20 cellular contexts compared by ENCODE assay signal in the genomic region with DNA sequence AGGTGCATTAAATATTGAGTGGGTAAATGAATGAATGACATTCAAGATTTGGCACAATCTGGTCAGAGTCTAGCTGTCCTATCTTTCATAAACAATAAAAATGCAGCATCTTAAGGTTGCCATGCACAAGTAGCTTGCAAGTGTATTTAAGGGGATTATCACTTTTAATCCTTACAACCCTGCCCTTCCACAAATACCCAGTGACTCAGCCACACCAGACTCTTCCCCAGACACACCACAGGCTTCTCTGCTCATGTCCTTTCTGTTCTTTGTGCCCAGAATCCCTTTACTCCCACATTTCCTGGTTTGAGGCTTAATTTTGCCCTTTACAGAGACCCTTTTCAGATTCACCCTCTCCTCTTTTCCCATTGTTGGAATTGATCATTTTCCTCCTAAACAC. TPM values are rescaled to one million over a fixed set of nuclear protein-coding genes. Genes with fewer than 3 reads are reported as not detected.
A peak's percentile ranks its signal among the peaks of the same experiment; 100 is the strongest.
DNase-seq lines count a peak whose midpoint lies in the region; ATAC-seq, FAIRE-seq and TF ChIP-seq lines count a peak whose summit lies in the region.
"Had no signal": no experiment of that assay in that cellular context is flagged by ENCODE, and none has a peak within 500 bp of the region (broad histone marks: within the 10 kb centered on the region; RNA-seq: fewer than 3 reads in every experiment).

No MANE protein-coding gene starts in this region.

- intact Hi-C loops in vagina (cut with DNase I), result no loop called here

- TF ChIP-seq CTCF in endodermal cell (conservative IDR thresholded peaks at IDR 0.05) (no peak), neural crest cell (conservative IDR thresholded peaks at IDR 0.05) (no peak), vagina (IDR thresholded peaks at IDR 0.05) (no peak), GM23338 (conservative IDR thresholded peaks at IDR 0.05; ENCODE audit: low read depth in 2 of 2) (no peak)

- H3K27me3 ChIP-seq in endodermal cell (ENCODE audit: control insufficient read depth, insufficient read depth, low read length, poor library complexity, severe bottlenecking), result no peaks in the 10 kb centered on the region
- no peaks in the 10 kb centered on the region for H3K27me3 ChIP-seq in vagina
- H3K27me3 ChIP-seq in GM23338 (ENCODE audit: insufficient read depth), result no peaks in the 10 kb centered on the region

- H3K4me3 ChIP-seq in endodermal cell (ENCODE audit: low read length), result no peak overlapping the region
- H3K4me3 ChIP-seq in vagina, result no peak overlapping the region
- no peak overlapping the region for H3K4me3 ChIP-seq in GM23338

- DNase-seq in EH (ENCODE audit: low read depth) (peak; percentile 44), RCC 7860 (ENCODE audit: low spot score) (no peak), endodermal cell (no peak), neural crest cell (ENCODE audit: low read depth, low spot score) (no peak), vagina (ENCODE audit: extremely low spot score in 2 of 2) (no peak), urothelium cell line (ENCODE audit: low spot score) (no peak), GM23338 (ENCODE audit: low spot score) (no peak)
- DNase-seq: activated CD8-positive, alpha-beta memory T cell treated with anti-CD3 and anti-CD28 coated beads for 24 hours; Caco-2; cerebellar nuclear complex; glutamatergic neuron; NCI-H187 treated with DMSO at 0.1 percent for 48 hours; NCI-H526 treated with DMSO at 0.1 percent for 48 hours had no signal

- H3K27ac ChIP-seq in endodermal cell (ENCODE audit: low read depth, low read length), result no peak overlapping the region
- no peak overlapping the region for H3K27ac ChIP-seq in vagina
- no peak overlapping the region; the same call in 1 of the 2 replicates for H3K27ac ChIP-seq in GM23338 (ENCODE audit: low read depth)
- H3K27ac ChIP-seq: VCaP had no signal

- H3K4me2 ChIP-seq in GM23338, result no peak overlapping the region

- no peak overlapping the region for H3K9ac ChIP-seq in endodermal cell (ENCODE audit: extremely low read depth, low read length, poor library complexity, severe bottlenecking)

- H3K36me3 Mint-ChIP-seq in endodermal cell (ENCODE audit: low read depth) (no peaks in the 10 kb centered on the region), neural crest cell (ENCODE audit: low read depth) (peaks cover 6% of the 10 kb centered on the region), GM23338 (ENCODE audit: low read depth) (peaks cover 8% of the 10 kb centered on the region; the same call in 1 of the 3 replicates)
- H3K36me3 Mint-ChIP-seq: natural killer cell treated with Interleukin-12 subunit alpha and Interleukin-12 subunit beta and Interleukin-15 and Interleukin-18, amount 100 ng/mL, for 72 hours had no signal

- H3K4me1 Mint-ChIP-seq in endodermal cell (peaks cover 12% of the 10 kb centered on the region), neural crest cell (peaks cover 25% of the 10 kb centered on the region), GM23338 (peaks cover 39% of the 10 kb centered on the region)

- H3K79me2 ChIP-seq in GM23338 (replicated peaks; ENCODE audit: insufficient read depth), result peaks cover 37% of the 10 kb centered on the region

- no peak for TF ChIP-seq POLR2A in vagina (IDR thresholded peaks at IDR 0.05)

- H3K9me3 Mint-ChIP-seq in endodermal cell (no peaks in the 10 kb centered on the region), neural crest cell (no peaks in the 10 kb centered on the region), GM23338 (no peaks in the 10 kb centered on the region)
- H3K9me3 Mint-ChIP-seq: activated T-helper 1 cell treated with anti-CD3 and anti-CD28 coated beads, Interleukin-12 subunit alpha, Interleukin-12 subunit beta, Interleukin-2, Interleukin-4 antibody, amounts not matched to agents 30 ng/mL and 10 ng/mL and 1 ng/mL, durations not matched to agents 14 hours and 24 hours and 36 hours; natural killer cell treated with Interleukin-12 subunit alpha and Interleukin-12 subunit beta and Interleukin-15 and Interleukin-18, amount 100 ng/mL, for 72 hours; stimulated activated naive CD8-positive, alpha-beta T cell treated with anti-CD3 and anti-CD28 coated beads, Interleukin-15, Interleukin-2, amounts not matched to agents 100 ng/mL and 50 ng/mL, for 24 hours had no signal

- no peak overlapping the region for H3K4me3 Mint-ChIP-seq in endodermal cell
- no peak overlapping the region for H3K4me3 Mint-ChIP-seq in neural crest cell
- H3K4me3 Mint-ChIP-seq in GM23338, result no peak overlapping the region
- H3K4me3 Mint-ChIP-seq: activated T-helper 1 cell treated with anti-CD3 and anti-CD28 coated beads, Interleukin-12 subunit alpha, Interleukin-12 subunit beta, Interleukin-2, Interleukin-4 antibody, amounts not matched to agents 30 ng/mL and 10 ng/mL and 1 ng/mL, durations not matched to agents 14 hours and 24 hours and 36 hours; natural killer cell treated with Interleukin-12 subunit alpha and Interleukin-12 subunit beta and Interleukin-15 and Interleukin-18, amount 100 ng/mL, for 72 hours; stimulated activated naive CD8-positive, alpha-beta T cell treated with anti-CD3 and anti-CD28 coated beads, Interleukin-15, Interleukin-2, amounts not matched to agents 100 ng/mL and 50 ng/mL, for 24 hours had no signal

- FAIRE-seq in RCC 7860 (lab: Jason Lieb, UNC), result peak; percentile 40
- FAIRE-seq in urothelium cell line (lab: Jason Lieb, UNC), result no peak
- FAIRE-seq: endometrium, HTR-8/SVneo had no signal

- H3F3A ChIP-seq in GM23338 (replicated peaks; ENCODE audit: low read depth), result no peaks in the 10 kb centered on the region

- peaks cover 10% of the 10 kb centered on the region for H4K20me1 ChIP-seq in GM23338 (replicated peaks; ENCODE audit: insufficient read depth)

- H3K27ac Mint-ChIP-seq in endodermal cell (peak overlapping the region; percentile 85), neural crest cell (ENCODE audit: unreplicated experiment) (peak overlapping the region; percentile 0), GM23338 (no peak overlapping the region)
- H3K27ac Mint-ChIP-seq: activated T-helper 1 cell treated with anti-CD3 and anti-CD28 coated beads, Interleukin-12 subunit alpha, Interleukin-12 subunit beta, Interleukin-2, Interleukin-4 antibody, amounts not matched to agents 30 ng/mL and 10 ng/mL and 1 ng/mL, durations not matched to agents 14 hours and 24 hours and 36 hours; natural killer cell treated with Interleukin-12 subunit alpha and Interleukin-12 subunit beta and Interleukin-15 and Interleukin-18, amount 100 ng/mL, for 72 hours; stimulated activated naive CD8-positive, alpha-beta T cell treated with anti-CD3 and anti-CD28 coated beads, Interleukin-15, Interleukin-2, amounts not matched to agents 100 ng/mL and 50 ng/mL, for 24 hours had no signal

- H3K9me2 ChIP-seq in GM23338 (ENCODE audit: insufficient read depth), result no peaks in the 10 kb centered on the region

- peaks cover 3% of the 10 kb centered on the region for H3K4me1 ChIP-seq in endodermal cell (ENCODE audit: control insufficient read depth, insufficient read depth, low read length)
- H3K4me1 ChIP-seq in vagina, result peaks cover 41% of the 10 kb centered on the region
- peaks cover 15% of the 10 kb centered on the region for H3K4me1 ChIP-seq in GM23338 (ENCODE audit: insufficient read depth)
- H3K4me1 ChIP-seq: Caco-2 had no signal

- H3K36me3 ChIP-seq in endodermal cell (ENCODE audit: control insufficient read depth, insufficient read depth, low read length) (peaks cover 3% of the 10 kb centered on the region), vagina (no peaks in the 10 kb centered on the region), GM23338 (ENCODE audit: insufficient read depth) (no peaks in the 10 kb centered on the region)

- H3K9me3 ChIP-seq in endodermal cell (ENCODE audit: control insufficient read depth, low read length), result no peaks in the 10 kb centered on the region
- no peaks in the 10 kb centered on the region for H3K9me3 ChIP-seq in vagina
- H3K9me3 ChIP-seq: Caco-2 had no signal

- no peak for ATAC-seq in GM23338
- ATAC-seq in HG03469 (IDR thresholded peaks at IDR 0.05; ENCODE audit: unreplicated experiment), result no peak
- ATAC-seq: natural killer cell treated with Interleukin-12 subunit alpha and Interleukin-12 subunit beta and Interleukin-15 and Interleukin-18, amount 100 ng/mL, for 72 hours had no signal

- no peak overlapping the region for H2AFZ ChIP-seq in GM23338

- H3K27me3 Mint-ChIP-seq in endodermal cell (ENCODE audit: insufficient read depth), result no peaks in the 10 kb centered on the region
- no peaks in the 10 kb centered on the region for H3K27me3 Mint-ChIP-seq in neural crest cell (ENCODE audit: low read depth)
- peaks cover 4% of the 10 kb centered on the region for H3K27me3 Mint-ChIP-seq in GM23338 (ENCODE audit: insufficient read depth, low read depth, poor library complexity)

TF ChIP-seq in GM23338, 12 proteins besides CTCF, POLR2A, EP300 and RAD21 (continues in another document):
- no peak for TF ChIP-seq STAT1 (IDR thresholded peaks at IDR 0.05; ENCODE audit: unreplicated experiment)
- no peak for TF ChIP-seq EZH2phosphoT487 (IDR thresholded peaks at IDR 0.05; ENCODE audit: unreplicated experiment)
- no peak for TF ChIP-seq ZNF331 (CRISPR knock-in tag; IDR thresholded peaks at IDR 0.05; ENCODE audit: low read depth)

RNA-seq across cellular contexts. Expression of gene KIRREL1, which starts 59.8 kb away (rescaled TPM):
- total RNA-seq in endodermal cell (10 to 100 TPM; 22.8 to 26.5 TPM), neural crest cell (64.9 and 68.0 TPM in 2 replicates), vagina (34.9 TPM)
- 44.2 TPM for polyA plus RNA-seq in endodermal cell (2013, experiment 1 of 2)
- 47.7 TPM for polyA plus RNA-seq in endodermal cell (2013, experiment 2 of 2)
- total RNA-seq in GM23338 (2014; rRNA removed; shearing (Covaris generic)), result 35.2 and 41.0 TPM in 2 replicates
- 5.1 and 5.6 TPM in 2 replicates for polyA plus RNA-seq in GM23338 (2016; fragmentation: Nextera tagmentation; extraction: Ambion mirVana)
- total RNA-seq: activated T-helper 1 cell treated with anti-CD3 and anti-CD28 coated beads, Interleukin-12 subunit alpha, Interleukin-12 subunit beta, Interleukin-2, Interleukin-4 antibody, amounts not matched to agents 30 ng/mL and 10 ng/mL and 1 ng/mL, durations not matched to agents 14 hours and 24 hours and 36 hours; natural killer cell treated with Interleukin-12 subunit alpha and Interleukin-12 subunit beta and Interleukin-15 and Interleukin-18, amount 100 ng/mL, for 72 hours had no signal
